Comparison of ENCODE assay signal across 27 cellular contexts in the genomic region with DNA sequence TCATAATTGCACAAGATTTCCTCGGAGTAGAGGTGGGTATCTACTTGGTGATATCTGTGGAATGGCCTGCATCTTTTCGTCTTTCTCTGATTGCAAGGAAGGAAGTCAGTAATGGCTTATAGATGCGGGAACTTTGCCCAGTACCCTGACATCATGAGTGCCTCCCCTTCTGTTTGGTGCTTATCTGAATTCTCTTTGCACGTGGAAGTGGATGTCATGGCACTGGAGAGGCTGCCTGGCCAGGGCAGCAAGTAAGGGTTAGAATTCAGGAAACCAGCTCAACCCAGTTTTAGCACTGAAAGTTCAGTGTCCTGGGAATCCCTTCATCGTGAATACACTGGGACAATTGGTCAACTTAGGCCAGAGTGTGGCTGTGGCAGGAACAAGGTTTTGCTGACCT.
"Had no signal": no experiment of that assay in that cellular context is flagged by ENCODE, and none has a peak within 500 bp of the region (broad histone marks: within the 10 kb centered on the region; RNA-seq: fewer than 3 reads in every experiment).

No MANE protein-coding gene starts in this region.

- H3K36me3 ChIP-seq: adrenal gland, cardiac muscle cell, esophagus muscularis mucosa, lower lobe of right lung, pancreas, prostate gland, suprapubic skin, tibial artery, upper lobe of right lung had no signal

- H3K27me3 Mint-ChIP-seq: brain had no signal

- H3K27me3 ChIP-seq: adrenal gland, cardiac muscle cell, esophagus muscularis mucosa, pancreas, suprapubic skin, tibial artery, upper lobe of right lung had no signal

- H3K27ac Mint-ChIP-seq: activated naive CD4-positive, alpha-beta T cell treated with anti-CD3 and anti-CD28 coated beads for 36 hours; activated naive CD8-positive, alpha-beta T cell treated with anti-CD3 and anti-CD28 coated beads for 36 hours; endodermal cell; natural killer cell treated with Interleukin-12 subunit alpha and Interleukin-12 subunit beta and Interleukin-15 and Interleukin-18, amount 100 ng/mL, for 72 hours had no signal

- DNase-seq: activated CD4-positive, alpha-beta T cell treated with anti-CD3 and anti-CD28 coated beads for 4 hours; activated CD4-positive, alpha-beta T cell treated with anti-CD3 and anti-CD28 coated beads, Interleukin-2, amount 50 U/mL, for 48 hours; activated CD8-positive, alpha-beta memory T cell treated with anti-CD3 and anti-CD28 coated beads for 24 hours; activated effector memory CD4-positive, alpha-beta T cell treated with Interleukin-2 at 50 U/mL for 16 hours; activated naive CD4-positive, alpha-beta T cell treated with anti-CD3 and anti-CD28 coated beads for 36 hours; activated naive CD8-positive, alpha-beta T cell treated with anti-CD3 and anti-CD28 coated beads for 36 hours; aorta; cortex of kidney; endodermal cell; foreskin melanocyte; lower lobe of right lung; mucosa of descending colon; pancreas; stimulated activated CD4-positive, alpha-beta T cell treated with anti-CD3 and anti-CD28 coated beads, Interleukin-15, amount 100 ng/mL, for 24 hours; stimulated activated CD4-positive, alpha-beta T cell treated with anti-CD3 and anti-CD28 coated beads, Interleukin-2, amount 100 ng/mL, for 24 hours; stimulated activated naive CD4-positive, alpha-beta T cell; T-helper 2 cell; tibial artery; upper lobe of right lung had no signal

- ATAC-seq: lower lobe of right lung; mucosa of descending colon; natural killer cell treated with Interleukin-12 subunit alpha and Interleukin-12 subunit beta and Interleukin-15 and Interleukin-18, amount 100 ng/mL, for 72 hours; pancreas; upper lobe of right lung had no signal

- H3K4me1 ChIP-seq: lower lobe of right lung, pancreas, prostate gland, suprapubic skin, tibial artery, upper lobe of right lung had no signal

- H3K27ac ChIP-seq: adrenal gland, cardiac muscle cell, esophagus muscularis mucosa, lower lobe of right lung, pancreas, prostate gland, suprapubic skin, tibial artery, upper lobe of right lung had no signal

- H3K4me1 Mint-ChIP-seq: activated naive CD8-positive, alpha-beta T cell treated with anti-CD3 and anti-CD28 coated beads for 36 hours had no signal

- H3K36me3 Mint-ChIP-seq: activated naive CD8-positive, alpha-beta T cell treated with anti-CD3 and anti-CD28 coated beads for 36 hours; brain; natural killer cell treated with Interleukin-12 subunit alpha and Interleukin-12 subunit beta and Interleukin-15 and Interleukin-18, amount 100 ng/mL, for 72 hours had no signal

- H3K4me3 Mint-ChIP-seq: activated naive CD4-positive, alpha-beta T cell treated with anti-CD3 and anti-CD28 coated beads for 36 hours; activated naive CD8-positive, alpha-beta T cell treated with anti-CD3 and anti-CD28 coated beads for 36 hours; brain; endodermal cell; natural killer cell treated with Interleukin-12 subunit alpha and Interleukin-12 subunit beta and Interleukin-15 and Interleukin-18, amount 100 ng/mL, for 72 hours had no signal

- H3K9me3 ChIP-seq: adrenal gland, esophagus muscularis mucosa, lower lobe of right lung, mucosa of descending colon, pancreas, prostate gland, suprapubic skin, tibial artery, upper lobe of right lung had no signal

- H3K4me3 ChIP-seq: adrenal gland, cardiac muscle cell, esophagus muscularis mucosa, lower lobe of right lung, mucosa of descending colon, pancreas, prostate gland, suprapubic skin, tibial artery, upper lobe of right lung had no signal

- FAIRE-seq: islet of Langerhans, pancreas had no signal

- H3K9me3 Mint-ChIP-seq: activated naive CD4-positive, alpha-beta T cell treated with anti-CD3 and anti-CD28 coated beads for 36 hours; activated naive CD8-positive, alpha-beta T cell treated with anti-CD3 and anti-CD28 coated beads for 36 hours; endodermal cell; natural killer cell treated with Interleukin-12 subunit alpha and Interleukin-12 subunit beta and Interleukin-15 and Interleukin-18, amount 100 ng/mL, for 72 hours had no signal
